In genomic region chr3:197298858-197299854, GRCh38 we compare ENCODE assay signal across 7 cellular contexts. TPM values are rescaled to one million over a fixed set of nuclear protein-coding genes. Genes with fewer than 3 reads are reported as not detected.
DNase-seq lines count a peak whose midpoint lies in the region; FAIRE-seq and TF ChIP-seq lines count a peak whose summit lies in the region.

No MANE protein-coding gene starts in this region.

- 22% methylated on average over 37 of the region's 43 CpGs for WGBS in SK-N-SH (ENCODE audit: low lambda C conversion rate)
- 8 to 11% (median 10%) methylated on average over 41 to 43 of the region's 43 CpGs for WGBS in spleen, 5 donors

- no peaks in the 10 kb centered on the region for H3K9me2 ChIP-seq in SK-N-SH

- H3K4me1 ChIP-seq in SK-N-SH (ENCODE audit: control insufficient read depth in 1 of 2, insufficient read depth in 2 of 2, low read depth in 1 of 2, low read length in 1 of 2): peaks cover 4 to 9% of the 10 kb centered on the region in 2 experiments; a peak in 3 of 4 replicates
- peaks cover 44% of the 10 kb centered on the region for H3K4me1 ChIP-seq in keratinocyte (ENCODE audit: control insufficient read depth, extremely low read depth, insufficient read depth, low read length)
- H3K4me1 ChIP-seq in spleen: peaks cover 10 to 48% (median 35%) of the 10 kb centered on the region in 6 donors

- TF ChIP-seq EP300 in SK-N-SH (IDR thresholded peaks at IDR 0.05; ENCODE audit: borderline replicate concordance in 1 of 2, low read depth in 1 of 2, low read length in 1 of 2): no peak

- H3K9me1 ChIP-seq in keratinocyte (ENCODE audit: control insufficient read depth, extremely low read depth, insufficient read depth, low read length): no peaks in the 10 kb centered on the region

- H3F3A ChIP-seq in SK-N-SH (replicated peaks; ENCODE audit: insufficient read depth): no peaks in the 10 kb centered on the region

- TF ChIP-seq POLR2A in spleen (IDR thresholded peaks at IDR 0.05): no peak

- H3K4me3 ChIP-seq in HL-60 (replicated peaks; ENCODE audit: insufficient read depth, low read length) (peak overlapping the region; percentile 96), SK-N-SH (ENCODE audit: low read depth in 2 of 2, low read length in 1 of 2) (peak overlapping the region; percentile 93 to 96), keratinocyte (ENCODE audit: control insufficient read depth in 2 of 3, extremely low read depth in 1 of 3, insufficient read depth in 2 of 3, low read depth in 1 of 3, low read length in 3 of 3) (peak overlapping the region; percentile 79 to 86 (median 86)), spleen (peak overlapping the region; percentile 83 to 99 (median 98))

- intact Hi-C loops in spleen (cut with DNase I; ENCODE audit: low total_unique reads): no loop called here

- H3K27me3 ChIP-seq in HL-60 (ENCODE audit: insufficient read depth, poor library complexity, severe bottlenecking) (peaks cover 4% of the 10 kb centered on the region), SK-N-SH (ENCODE audit: insufficient read depth) (no peaks in the 10 kb centered on the region), keratinocyte (ENCODE audit: control insufficient read depth, extremely low read depth, insufficient read depth, low read length) (no peaks in the 10 kb centered on the region), spleen (replicated peaks in 1 of 7) (peaks cover 0 to 15% (median 0%) of the 10 kb centered on the region in 7 donors)

- CTCF ChIA-PET in SK-N-SH (lab: Yijun Ruan, JAX): interaction anchor here (0.7 to 0.8 kb wide), 2 partner anchors 202 to 211 kb away, joined by 3 read pairs; no protein-coding TSS in a partner anchor

- H3K9ac ChIP-seq in SK-N-SH: peak overlapping the region; percentile 87; the same call in 1 of the 2 replicates
- H3K9ac ChIP-seq in keratinocyte (ENCODE audit: control insufficient read depth, extremely low read depth, insufficient read depth, low read length): peak overlapping the region; percentile 85

- dilution Hi-C loops in keratinocyte (cut with MboI; ENCODE audit: extremely low pct_ligation_motif_present, low sequenced_read_pairs): no loop called here

- no peaks in the 10 kb centered on the region for H3K9me3 ChIP-seq in SK-N-SH
- H3K9me3 ChIP-seq in keratinocyte (ENCODE audit: control insufficient read depth, low read depth, low read length): no peaks in the 10 kb centered on the region
- H3K9me3 ChIP-seq in spleen: no peaks in the 10 kb centered on the region

- H3K27ac ChIP-seq in HL-60 (replicated peaks) (no peak overlapping the region), SK-N-SH (ENCODE audit: low read depth in 2 of 2, low read length in 1 of 2) (no peak overlapping the region; a peak in 1 of 4 replicates), keratinocyte (ENCODE audit: control insufficient read depth, insufficient read depth, low read length) (peak overlapping the region; percentile 78), spleen (peak overlapping the region in 5 of 8 donors; percentile 85 to 96 (median 92))

- H3K4me2 ChIP-seq in SK-N-SH (peak overlapping the region; percentile 88), keratinocyte (ENCODE audit: control insufficient read depth, extremely low read depth, insufficient read depth, low read depth, low read length) (peak overlapping the region; percentile 99)

- H3K79me2 ChIP-seq in SK-N-SH (ENCODE audit: insufficient read depth) (peaks cover 34% of the 10 kb centered on the region), keratinocyte (ENCODE audit: control insufficient read depth, insufficient read depth, low read length) (peaks cover 51% of the 10 kb centered on the region)

- H4K20me1 ChIP-seq in SK-N-SH (ENCODE audit: insufficient read depth) (peaks cover 12% of the 10 kb centered on the region; the same call in 1 of the 2 replicates), keratinocyte (ENCODE audit: control insufficient read depth, extremely low read depth, insufficient read depth, low read length) (no peaks in the 10 kb centered on the region)

- in situ Hi-C loops in GM13977 (cut with MboI; ENCODE audit: low pct_unique_long_range_greater_than_20kb, low sequenced_read_pairs, unreplicated experiment): no loop called here
- in situ Hi-C loops in T47D (cut with HindIII; ENCODE audit: low pct_unique_long_range_greater_than_20kb, low sequenced_read_pairs): no loop called here

- peaks cover 19 to 21% of the 10 kb centered on the region in 2 experiments for H3K36me3 ChIP-seq in SK-N-SH (replicated peaks in 1 of 2; ENCODE audit: control insufficient read depth in 1 of 2, insufficient read depth in 2 of 2, low read length in 1 of 2)
- peaks cover 2 to 10% of the 10 kb centered on the region in 2 experiments for H3K36me3 ChIP-seq in keratinocyte (ENCODE audit: control insufficient read depth in 2 of 2, extremely low read depth in 1 of 2, insufficient read depth in 2 of 2, low read length in 2 of 2)
- peaks cover 0 to 22% (median 3%) of the 10 kb centered on the region in 6 donors for H3K36me3 ChIP-seq in spleen

- POLR2A ChIA-PET in SK-N-SH (lab: Yijun Ruan, JAX): interaction anchor here (0.9 kb wide), 1 partner anchor 179 kb away, joined by 3 read pairs; no protein-coding TSS in a partner anchor

- FAIRE-seq in keratinocyte (lab: Jason Lieb, UNC): peak; percentile 13

- no peak for TF ChIP-seq RAD21 in SK-N-SH (IDR thresholded peaks at IDR 0.05; ENCODE audit: low read length)

- DNase-seq in GM13977 (ENCODE audit: low spot score): peak; percentile 54
- no peak for DNase-seq in HL-60 (ENCODE audit: low read depth in 1 of 2, low spot score in 1 of 2)
- peak; percentile 48 for DNase-seq in SK-N-SH
- peak; percentile 89 to 97 for DNase-seq in T47D (ENCODE audit: low read depth in 1 of 2, low spot score in 1 of 2)
- no peak for DNase-seq in keratinocyte (ENCODE audit: low read depth, low spot score)
- peak; percentile 85 for DNase-seq in spleen
- DNase-seq in central memory CD4-positive, alpha-beta T cell: no peak

- TF ChIP-seq CTCF in GM13977 (IDR thresholded peaks at IDR 0.05; ENCODE audit: extremely low read depth, insufficient read depth, missing control alignments): no peak
- no peak for TF ChIP-seq CTCF in HL-60 (IDR thresholded peaks at IDR 0.05; ENCODE audit: insufficient read depth, low read length)
- TF ChIP-seq CTCF in SK-N-SH (IDR thresholded peaks at IDR 0.05): no peak
- TF ChIP-seq CTCF in keratinocyte (optimal IDR thresholded peaks at IDR 0.05 in 1 of 3, IDR thresholded peaks at IDR 0.05 in 1 of 3, conservative IDR thresholded peaks at IDR 0.05 in 1 of 3; ENCODE audit: extremely low read depth in 1 of 3, insufficient read depth in 2 of 3, low read length in 3 of 3): no peak
- no peak for TF ChIP-seq CTCF in spleen (IDR thresholded peaks at IDR 0.05 in 8 of 11, conservative IDR thresholded peaks at IDR 0.05 in 3 of 11)

- H2AFZ ChIP-seq in SK-N-SH (ENCODE audit: low read depth) (peak overlapping the region; percentile 91), keratinocyte (ENCODE audit: control insufficient read depth, low read length) (peak overlapping the region; percentile 70)

TF ChIP-seq in SK-N-SH, 30 proteins besides CTCF, POLR2A, EP300 and RAD21:
- TF ChIP-seq TCF12 (IDR thresholded peaks at IDR 0.05): no peak
- TF ChIP-seq USF1 (IDR thresholded peaks at IDR 0.05; ENCODE audit: borderline replicate concordance, low read depth): no peak
- TF ChIP-seq RFX5 (IDR thresholded peaks at IDR 0.05; ENCODE audit: low read length): no peak
- TF ChIP-seq TEAD4 (IDR thresholded peaks at IDR 0.05; ENCODE audit: borderline replicate concordance, insufficient read depth): no peak
- no peak for TF ChIP-seq MXI1 (IDR thresholded peaks at IDR 0.05; ENCODE audit: low read depth, low read length)

RNA-seq across cellular contexts. Expression of gene DLG1, which starts 0.7 kb away (rescaled TPM):
- 16.5 and 21.0 TPM in 2 replicates for polyA plus RNA-seq in SK-N-SH (2012; rRNA removed)
- polyA plus RNA-seq in SK-N-SH (2012; cell fraction: cytosol; rRNA removed): 24.3 and 26.7 TPM in 2 replicates
- polyA plus RNA-seq in SK-N-SH (2012; cell fraction: nucleus; rRNA removed): 16.9 and 38.8 TPM in 2 replicates
- 103 to 139 TPM (median 129 TPM) in 3 replicates for polyA plus RNA-seq in keratinocyte
- 76.2 TPM for polyA plus RNA-seq in keratinocyte (2011; ENCODE audit: low read depth)
- 71.7 and 167 TPM in 2 replicates for polyA plus RNA-seq in keratinocyte (2011; cell fraction: cytosol; rRNA removed)
- 219 and 249 TPM in 2 replicates for polyA plus RNA-seq in keratinocyte (2011; cell fraction: nucleus; rRNA removed)
- 65.5 and 113 TPM in 2 replicates for polyA plus RNA-seq in keratinocyte (2012; ENCODE audit: low replicate concordance)
- polyA minus RNA-seq in keratinocyte: 95.2 to 298 TPM (median 184 TPM) in 3 replicates
- 84.0 TPM for polyA minus RNA-seq in keratinocyte (2011; cell fraction: cytosol; rRNA and poly(A)+ RNA removed)
- 330 and 756 TPM in 2 replicates for polyA minus RNA-seq in keratinocyte (2011; cell fraction: nucleus; rRNA and poly(A)+ RNA removed)
- total RNA-seq in spleen: 10 to 100 TPM; 54.4 to 92.3 (median 78.5) TPM
- 10 to 100 TPM; 11.0 to 17.9 (median 12.5) TPM for polyA plus RNA-seq in spleen

Comparison
In these comparisons a context has a peak if more than half of its experiments do, and no peak if none do; other contexts are left out.
1. DNase-seq: peak in GM13977 (single experiment), SK-N-SH (single experiment), T47D (2 of 2) and spleen (single experiment); none in HL-60 (0 of 2), keratinocyte (single experiment) and central memory CD4-positive, alpha-beta T cell (single experiment).
2. H3K27ac ChIP-seq: peak in keratinocyte (single experiment) and spleen (5 of 8); none in HL-60 (single experiment) and SK-N-SH (0 of 2).
3. Peak in every context shown above with its lines, with median percentiles within 50 percentile points of each other: H3K4me3 ChIP-seq.